ENCODE assay signal across 10 cellular contexts in the genomic region with DNA sequence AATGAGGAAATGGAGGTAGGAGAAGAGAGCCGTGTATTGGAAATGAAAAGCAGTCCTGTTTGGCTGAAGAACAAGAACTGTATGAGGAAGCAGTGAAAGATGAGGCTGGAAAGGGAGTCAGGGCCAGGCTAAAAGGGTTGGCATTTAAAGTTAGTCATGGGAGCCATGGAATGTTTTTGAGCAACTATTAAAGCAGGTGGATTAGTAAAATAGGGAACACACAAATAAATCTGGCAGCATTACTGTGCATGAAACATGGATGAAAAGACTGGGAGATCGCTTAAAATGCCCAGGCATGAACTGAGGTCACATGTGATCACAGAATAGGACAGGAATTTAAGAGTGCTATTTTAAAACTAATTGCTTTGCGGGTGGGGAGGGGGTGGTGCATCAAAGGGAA. TPM values are rescaled to one million over a fixed set of nuclear protein-coding genes. Genes with fewer than 3 reads are reported as not detected.
DNase-seq lines count a peak whose midpoint lies in the region; ATAC-seq and TF ChIP-seq lines count a peak whose summit lies in the region.
"Had no signal": no experiment of that assay in that cellular context is flagged by ENCODE, and none has a peak within 500 bp of the region (broad histone marks: within the 10 kb centered on the region; RNA-seq: fewer than 3 reads in every experiment).

No MANE protein-coding gene starts in this region.

- WGBS in lower leg skin, 2 donors = 30 to 43% methylated on average over 3 of the region's 3 CpGs

- H3K27me3 Mint-ChIP-seq in stimulated activated naive CD8-positive, alpha-beta T cell treated with anti-CD3 and anti-CD28 coated beads, Interleukin-15, Interleukin-2, amounts not matched to agents 100 ng/mL and 50 ng/mL, for 24 hours = no peaks in the 10 kb centered on the region
- no peaks in the 10 kb centered on the region for H3K27me3 Mint-ChIP-seq in nephron (ENCODE audit: low read depth)

- no peaks in the 10 kb centered on the region for H3K4me1 ChIP-seq in breast epithelium
- H3K4me1 ChIP-seq: ascending aorta had no signal

- no peak for ATAC-seq in stimulated activated naive CD8-positive, alpha-beta T cell treated with anti-CD3 and anti-CD28 coated beads, Interleukin-15, Interleukin-2, amounts not matched to agents 100 U/mL and 50 U/mL, for 24 hours

- no peaks in the 10 kb centered on the region for H3K9me3 ChIP-seq in breast epithelium
- H3K9me3 ChIP-seq in WERI-Rb-1 (ENCODE audit: severe bottlenecking) = no peaks in the 10 kb centered on the region
- H3K9me3 ChIP-seq: ascending aorta had no signal

- peak overlapping the region; percentile 98 for H3K27ac Mint-ChIP-seq in stimulated activated naive CD8-positive, alpha-beta T cell treated with anti-CD3 and anti-CD28 coated beads, Interleukin-15, Interleukin-2, amounts not matched to agents 100 ng/mL and 50 ng/mL, for 24 hours
- peak overlapping the region; percentile 93 to 97 (median 97) for H3K27ac Mint-ChIP-seq in nephron

- H3K4me1 Mint-ChIP-seq in stimulated activated naive CD8-positive, alpha-beta T cell treated with anti-CD3 and anti-CD28 coated beads, Interleukin-15, Interleukin-2, amounts not matched to agents 100 ng/mL and 50 ng/mL, for 24 hours (ENCODE audit: low read depth) = peaks cover 46% of the 10 kb centered on the region
- H3K4me1 Mint-ChIP-seq in nephron = peaks cover 36% of the 10 kb centered on the region

- H3K36me3 Mint-ChIP-seq in stimulated activated naive CD8-positive, alpha-beta T cell treated with anti-CD3 and anti-CD28 coated beads, Interleukin-15, Interleukin-2, amounts not matched to agents 100 ng/mL and 50 ng/mL, for 24 hours (ENCODE audit: low read depth) = peaks cover 16% of the 10 kb centered on the region
- H3K36me3 Mint-ChIP-seq in nephron (ENCODE audit: low read depth) = no peaks in the 10 kb centered on the region

- intact Hi-C loops in breast epithelium (cut with DNase I; ENCODE audit: low total_unique reads) = no loop called here
- intact Hi-C loops in lower leg skin (cut with DNase I; ENCODE audit: low total_unique reads) = no loop called here

- H3K27ac ChIP-seq in breast epithelium (peak overlapping the region; percentile 99), WERI-Rb-1 (no peak overlapping the region)

- TF ChIP-seq CTCF in breast epithelium (IDR thresholded peaks at IDR 0.05) (no peak), nephron (IDR thresholded peaks at IDR 0.05; ENCODE audit: unreplicated experiment in 3 of 3) (no peak), WERI-Rb-1 (IDR thresholded peaks at IDR 0.05; ENCODE audit: low read depth, low read length) (no peak), lower leg skin (IDR thresholded peaks at IDR 0.05) (no peak)

- H3K27me3 ChIP-seq in breast epithelium (no peaks in the 10 kb centered on the region), WERI-Rb-1 (ENCODE audit: insufficient read depth, low read depth, severe bottlenecking) (no peaks in the 10 kb centered on the region)
- H3K27me3 ChIP-seq: ascending aorta had no signal

- no peak for DNase-seq in stimulated activated naive CD8-positive, alpha-beta T cell treated with anti-CD3 and anti-CD28 coated beads, Interleukin-15, Interleukin-2, amounts not matched to agents 100 U/mL and 50 U/mL, for 24 hours
- DNase-seq in breast epithelium (ENCODE audit: low spot score in 2 of 2) = no peak
- DNase-seq in WERI-Rb-1 = no peak
- DNase-seq in GDM1 (lab: John Stamatoyannopoulos, UW) = no peak
- no peak for DNase-seq in central memory CD4-positive, alpha-beta T cell
- no peak for DNase-seq in lower leg skin (ENCODE audit: low spot score in 2 of 2)

- H3K9me3 Mint-ChIP-seq in stimulated activated naive CD8-positive, alpha-beta T cell treated with anti-CD3 and anti-CD28 coated beads, Interleukin-15, Interleukin-2, amounts not matched to agents 100 ng/mL and 50 ng/mL, for 24 hours = no peaks in the 10 kb centered on the region
- no peaks in the 10 kb centered on the region for H3K9me3 Mint-ChIP-seq in nephron

- H3K36me3 ChIP-seq in breast epithelium (no peaks in the 10 kb centered on the region), WERI-Rb-1 (peaks cover 11% of the 10 kb centered on the region)
- H3K36me3 ChIP-seq: ascending aorta had no signal

- H3K4me3 Mint-ChIP-seq in stimulated activated naive CD8-positive, alpha-beta T cell treated with anti-CD3 and anti-CD28 coated beads, Interleukin-15, Interleukin-2, amounts not matched to agents 100 ng/mL and 50 ng/mL, for 24 hours = peak overlapping the region; percentile 97
- peak overlapping the region; percentile 93 to 99 (median 98) for H3K4me3 Mint-ChIP-seq in nephron

- TF ChIP-seq POLR2A in breast epithelium (IDR thresholded peaks at IDR 0.05) (no peak), lower leg skin (IDR thresholded peaks at IDR 0.05) (no peak)

- no peak overlapping the region for H3K4me3 ChIP-seq in breast epithelium
- H3K4me3 ChIP-seq in WERI-Rb-1 (ENCODE audit: low read depth, low read length) = no peak overlapping the region
- H3K4me3 ChIP-seq in lower leg skin (ENCODE audit: low read depth, poor library complexity, severe bottlenecking) = no peak overlapping the region

RNA-seq across cellular contexts. Expression of a gene that starts 1.4 kb away (rescaled TPM):
- total RNA-seq in breast epithelium (100 to 1,000 TPM in 1 of 3 donors, 10 to 100 TPM in 2; 82.7 to 146 (median 91.8) TPM), lower leg skin (10 to 100 TPM; 29.6 to 37.3 (median 32.1) TPM)

RNA-seq across cellular contexts. Expression of a gene that starts 31.9 kb away (rescaled TPM):
- total RNA-seq in breast epithelium (1 to 10 TPM; 2.3 to 3.6 (median 2.9) TPM), lower leg skin (1 to 10 TPM in 2 of 4 donors, under 1 TPM in 2; 0.13 to 2.4 (median 0.81) TPM)
- total RNA-seq: ascending aorta, HT-29 had no signal
